In genomic region chr4:147207941-147208340, GRCh38 we compare ENCODE assay signal across 20 cellular contexts.
"Had no signal": no experiment of that assay in that cellular context is flagged by ENCODE, and none has a peak within 500 bp of the region (broad histone marks: within the 10 kb centered on the region; RNA-seq: fewer than 3 reads in every experiment).

No MANE protein-coding gene starts in this region.

- H3K27ac Mint-ChIP-seq: dendritic cell treated with granulocyte-macrophage colony-stimulating factor and Interleukin-4, amounts not matched to agents 40 ng/mL and 50 ng/mL, for 4 days; effector memory CD8-positive, alpha-beta T cell; naive thymus-derived CD4-positive, alpha-beta T cell; stimulated activated memory B cell treated with anti-CD40 and anti-IgM and Interleukin-4, amounts not matched to agents 10 μg/mL and 1 μg/mL and 100 μg/mL, for 72 hours; stimulated activated naive CD8-positive, alpha-beta T cell treated with anti-CD3 and anti-CD28 coated beads, Interleukin-15, Interleukin-2, amounts not matched to agents 100 ng/mL and 50 ng/mL, for 24 hours had no signal

- H3K9me3 Mint-ChIP-seq: stimulated activated memory B cell treated with anti-CD40 and anti-IgM and Interleukin-4, amounts not matched to agents 10 μg/mL and 1 μg/mL and 100 μg/mL, for 72 hours had no signal

- H3K4me1 Mint-ChIP-seq: naive thymus-derived CD4-positive, alpha-beta T cell; stimulated activated memory B cell treated with anti-CD40 and anti-IgM and Interleukin-4, amounts not matched to agents 10 μg/mL and 1 μg/mL and 100 μg/mL, for 72 hours had no signal

- H3K27me3 Mint-ChIP-seq: dendritic cell treated with granulocyte-macrophage colony-stimulating factor and Interleukin-4, amounts not matched to agents 40 ng/mL and 50 ng/mL, for 4 days; effector memory CD8-positive, alpha-beta T cell; naive thymus-derived CD4-positive, alpha-beta T cell; stimulated activated memory B cell treated with anti-CD40 and anti-IgM and Interleukin-4, amounts not matched to agents 10 μg/mL and 1 μg/mL and 100 μg/mL, for 72 hours; stimulated activated naive CD8-positive, alpha-beta T cell treated with anti-CD3 and anti-CD28 coated beads, Interleukin-15, Interleukin-2, amounts not matched to agents 100 ng/mL and 50 ng/mL, for 24 hours had no signal

- ATAC-seq: effector memory CD8-positive, alpha-beta T cell; gastroesophageal sphincter; left lobe of liver; naive thymus-derived CD4-positive, alpha-beta T cell; sciatic nerve; stimulated activated memory B cell treated with anti-CD40 and anti-IgM and Interleukin-4, amounts not matched to agents 10 μg/mL and 1 μg/mL and 100 μg/mL, for 72 hours had no signal

- H3K4me3 ChIP-seq: esophagus muscularis mucosa, gastroesophageal sphincter, spleen, tibial artery, upper lobe of left lung, uterus had no signal

- H3K36me3 Mint-ChIP-seq: naive thymus-derived CD4-positive, alpha-beta T cell; stimulated activated memory B cell treated with anti-CD40 and anti-IgM and Interleukin-4, amounts not matched to agents 10 μg/mL and 1 μg/mL and 100 μg/mL, for 72 hours had no signal

- DNase-seq: effector memory CD8-positive, alpha-beta T cell; glutamatergic neuron; islet precursor cell; mammary epithelial cell; naive thymus-derived CD4-positive, alpha-beta T cell; posterior cingulate gyrus; spleen; stimulated activated CD4-positive, alpha-beta T cell treated with anti-CD3 and anti-CD28 coated beads, Interleukin-15, amount 100 ng/mL, for 24 hours; stimulated activated CD4-positive, alpha-beta T cell treated with anti-CD3 and anti-CD28 coated beads, Interleukin-1b, Interleukin-23, amount 100 ng/mL, for 48 hours; stimulated activated CD4-positive, alpha-beta T cell treated with anti-CD3 and anti-CD28 coated beads, Interleukin-4, amount 100 ng/mL, for 24 hours; tibial artery; upper lobe of left lung; uterus had no signal

- H3K4me3 Mint-ChIP-seq: dendritic cell treated with granulocyte-macrophage colony-stimulating factor and Interleukin-4, amounts not matched to agents 40 ng/mL and 50 ng/mL, for 4 days; effector memory CD8-positive, alpha-beta T cell; naive thymus-derived CD4-positive, alpha-beta T cell; stimulated activated memory B cell treated with anti-CD40 and anti-IgM and Interleukin-4, amounts not matched to agents 10 μg/mL and 1 μg/mL and 100 μg/mL, for 72 hours; stimulated activated naive CD8-positive, alpha-beta T cell treated with anti-CD3 and anti-CD28 coated beads, Interleukin-15, Interleukin-2, amounts not matched to agents 100 ng/mL and 50 ng/mL, for 24 hours had no signal
